Comparison of ENCODE assay signal across 23 cellular contexts in genomic region chr10:9285698-9286097, GRCh38.
"Had no signal": no experiment of that assay in that cellular context is flagged by ENCODE, and none has a peak within 500 bp of the region (broad histone marks: within the 10 kb centered on the region; RNA-seq: fewer than 3 reads in every experiment).

No MANE protein-coding gene starts in this region.

- H3K36me3 ChIP-seq: colonic mucosa, gastrocnemius medialis, neural progenitor cell, prostate gland, sigmoid colon, spleen, tibial artery had no signal

- H3K27me3 ChIP-seq: colonic mucosa, gastrocnemius medialis, neural progenitor cell, sigmoid colon, spleen, testis had no signal

- H3K9me3 ChIP-seq: colonic mucosa, gastrocnemius medialis, mucosa of descending colon, prostate gland, sigmoid colon, spleen, testis, tibial artery had no signal

- ATAC-seq: esophagus mucosa; gastrocnemius medialis; left lobe of liver; mucosa of descending colon; right cardiac atrium; stimulated activated memory B cell treated with anti-CD40 and anti-IgM and Interleukin-4, amounts not matched to agents 10 μg/mL and 1 μg/mL and 100 μg/mL, for 72 hours; stimulated activated naive CD8-positive, alpha-beta T cell treated with anti-CD3 and anti-CD28 coated beads, Interleukin-15, Interleukin-2, amounts not matched to agents 100 U/mL and 50 U/mL, for 24 hours had no signal

- H3K4me1 ChIP-seq: colonic mucosa, gastrocnemius medialis, neural progenitor cell, prostate gland, sigmoid colon, spleen, testis, tibial artery had no signal

- H3K4me3 ChIP-seq: colonic mucosa, gastrocnemius medialis, lung, mucosa of descending colon, neural progenitor cell, prostate gland, sigmoid colon, skin epidermis, spleen, testis, tibial artery had no signal

- H3K4me2 ChIP-seq: neural progenitor cell had no signal

- DNase-seq: colonic mucosa; effector CD8-positive, alpha-beta T cell; endodermal cell; gastrocnemius medialis; head of caudate nucleus; mucosa of descending colon; naive B cell; right cardiac atrium; sigmoid colon; spleen; stimulated activated CD4-positive, alpha-beta T cell treated with anti-CD3 and anti-CD28 coated beads, Interleukin-4, amount 100 ng/mL, for 4 hours; stimulated activated naive CD8-positive, alpha-beta T cell treated with anti-CD3 and anti-CD28 coated beads, Interleukin-15, Interleukin-2, amounts not matched to agents 100 U/mL and 50 U/mL, for 24 hours; substantia nigra; testis; tibial artery had no signal

- H3K27ac ChIP-seq: colonic mucosa, epithelial cell of prostate, gastrocnemius medialis, neural progenitor cell, prostate gland, sigmoid colon, skin epidermis, spleen, testis, tibial artery had no signal

- H3K9ac ChIP-seq: neural progenitor cell had no signal
